In the genomic region with DNA sequence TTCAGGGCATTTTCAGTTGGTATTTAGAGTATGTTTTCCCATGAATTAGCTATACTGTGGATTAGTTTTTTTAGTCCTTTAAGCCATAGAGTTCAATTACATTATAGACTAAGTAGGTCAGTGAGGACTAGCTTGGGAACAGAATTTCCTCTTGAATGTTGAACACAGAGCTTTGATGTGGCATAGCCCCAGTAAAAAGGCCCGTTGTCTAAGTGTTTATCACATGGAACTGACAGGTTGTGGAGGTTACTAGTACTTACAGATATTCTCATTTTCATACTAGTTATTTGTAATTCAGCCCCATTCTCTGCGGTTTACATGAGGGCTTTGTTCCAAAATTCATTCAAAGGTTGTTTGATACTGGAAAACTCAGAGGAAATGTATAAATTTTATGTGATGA, we compare ENCODE assay signal across 26 cellular contexts. TPM values are rescaled to one million over a fixed set of nuclear protein-coding genes. Genes with fewer than 3 reads are reported as not detected.
DNase-seq lines count a peak whose midpoint lies in the region; ATAC-seq, FAIRE-seq and TF ChIP-seq lines count a peak whose summit lies in the region.
"Had no signal": no experiment of that assay in that cellular context is flagged by ENCODE, and none has a peak within 500 bp of the region (broad histone marks: within the 10 kb centered on the region; RNA-seq: fewer than 3 reads in every experiment).

No MANE protein-coding gene starts in this region.

- H3K27ac Mint-ChIP-seq in activated T-cell treated with anti-CD3 and anti-CD28 coated beads, Interleukin-2, amount 50 U/mL, for 24 hours, result peak overlapping the region; percentile 8
- H3K27ac Mint-ChIP-seq in activated T-helper 1 cell treated with anti-CD3 and anti-CD28 coated beads, Interleukin-12 subunit alpha, Interleukin-12 subunit beta, Interleukin-2, Interleukin-4 antibody, amounts not matched to agents 30 ng/mL and 10 ng/mL and 1 ng/mL, durations not matched to agents 14 hours and 24 hours and 36 hours, result peak overlapping the region; percentile 7
- H3K27ac Mint-ChIP-seq: T-helper 2 cell treated with Interferon-gamma antibody and Interleukin-4, amounts not matched to agents 5 μg/mL and 100 μg/mL, for 36 hours had no signal

- no peak overlapping the region for H3K4me3 Mint-ChIP-seq in activated T-cell treated with anti-CD3 and anti-CD28 coated beads, Interleukin-2, amount 50 U/mL, for 24 hours
- H3K4me3 Mint-ChIP-seq in activated T-helper 1 cell treated with anti-CD3 and anti-CD28 coated beads, Interleukin-12 subunit alpha, Interleukin-12 subunit beta, Interleukin-2, Interleukin-4 antibody, amounts not matched to agents 30 ng/mL and 10 ng/mL and 1 ng/mL, durations not matched to agents 14 hours and 24 hours and 36 hours, result no peak overlapping the region
- H3K4me3 Mint-ChIP-seq: central memory CD8-positive, alpha-beta T cell; T-helper 2 cell treated with Interferon-gamma antibody and Interleukin-4, amounts not matched to agents 5 μg/mL and 100 μg/mL, for 36 hours had no signal

- H3K27me3 ChIP-seq in DOHH2 (ENCODE audit: control insufficient read depth, low read length), result no peaks in the 10 kb centered on the region
- H3K27me3 ChIP-seq: esophagus squamous epithelium, heart right ventricle, right atrium auricular region, spleen had no signal

- H3K9me3 Mint-ChIP-seq in activated T-cell treated with anti-CD3 and anti-CD28 coated beads, Interleukin-2, amount 50 U/mL, for 24 hours, result no peaks in the 10 kb centered on the region
- H3K9me3 Mint-ChIP-seq in activated T-helper 1 cell treated with anti-CD3 and anti-CD28 coated beads, Interleukin-12 subunit alpha, Interleukin-12 subunit beta, Interleukin-2, Interleukin-4 antibody, amounts not matched to agents 30 ng/mL and 10 ng/mL and 1 ng/mL, durations not matched to agents 14 hours and 24 hours and 36 hours, result no peaks in the 10 kb centered on the region
- H3K9me3 Mint-ChIP-seq: central memory CD8-positive, alpha-beta T cell; T-helper 2 cell treated with Interferon-gamma antibody and Interleukin-4, amounts not matched to agents 5 μg/mL and 100 μg/mL, for 36 hours had no signal

- intact Hi-C loops in activated T-helper 1 cell treated with anti-CD3 and anti-CD28 coated beads, Interleukin-12 subunit alpha, Interleukin-12 subunit beta, Interleukin-2, Interleukin-4 antibody, amounts not matched to agents 30 ng/mL and 10 ng/mL and 1 ng/mL, durations not matched to agents 14 hours and 24 hours and 36 hours (cut with micrococcal nuclease), result loop anchor here (1.0 kb wide), 1 partner anchor 9 kb away; no protein-coding TSS in a partner anchor

- peaks cover 28% of the 10 kb centered on the region for H3K36me3 ChIP-seq in DOHH2 (ENCODE audit: control insufficient read depth, low read length)

- no peaks in the 10 kb centered on the region for H3K9me2 ChIP-seq in DOHH2 (replicated peaks; ENCODE audit: control insufficient read depth, low read length)

- H3K4me2 ChIP-seq in DOHH2 (ENCODE audit: low read length), result peak overlapping the region; percentile 5; the same call in 1 of the 2 replicates

- H3K4me3 ChIP-seq in DOHH2 (ENCODE audit: low read length), result no peak overlapping the region
- H3K4me3 ChIP-seq: esophagus squamous epithelium, heart right ventricle, right atrium auricular region, spleen had no signal

- no peaks in the 10 kb centered on the region for H3K27me3 Mint-ChIP-seq in activated T-cell treated with anti-CD3 and anti-CD28 coated beads, Interleukin-2, amount 50 U/mL, for 24 hours
- no peaks in the 10 kb centered on the region for H3K27me3 Mint-ChIP-seq in activated T-helper 1 cell treated with anti-CD3 and anti-CD28 coated beads, Interleukin-12 subunit alpha, Interleukin-12 subunit beta, Interleukin-2, Interleukin-4 antibody, amounts not matched to agents 30 ng/mL and 10 ng/mL and 1 ng/mL, durations not matched to agents 14 hours and 24 hours and 36 hours (ENCODE audit: insufficient read depth)
- H3K27me3 Mint-ChIP-seq: central memory CD8-positive, alpha-beta T cell had no signal

- ATAC-seq in stimulated activated naive CD8-positive, alpha-beta T cell treated with anti-CD3 and anti-CD28 coated beads, Interleukin-15, Interleukin-2, amounts not matched to agents 100 U/mL and 50 U/mL, for 24 hours, result peak; percentile 83
- ATAC-seq: heart right ventricle, SK-N-SH treated with all-trans-retinoic acid at 6 μM for 48 hours had no signal

- no peak for DNase-seq in activated T-cell treated with anti-CD3 and anti-CD28 coated beads, Interleukin-2, amount 50 U/mL, for 24 hours
- no peak for DNase-seq in activated T-cell treated with anti-CD3 and anti-CD28 coated beads, Interleukin-2, amount 50 U/mL, for 48 hours
- DNase-seq in activated T-helper 1 cell treated with anti-CD3 and anti-CD28 coated beads, Interleukin-12 subunit alpha, Interleukin-12 subunit beta, Interleukin-2, Interleukin-4 antibody, amounts not matched to agents 30 ng/mL and 10 ng/mL and 1 ng/mL, durations not matched to agents 14 hours and 24 hours and 36 hours (ENCODE audit: low spot score), result no peak
- DNase-seq in stimulated activated naive CD8-positive, alpha-beta T cell treated with anti-CD3 and anti-CD28 coated beads, Interleukin-15, Interleukin-2, amounts not matched to agents 100 U/mL and 50 U/mL, for 24 hours, result no peak
- DNase-seq in DMS79 (lab: John Stamatoyannopoulos, UW), result no peak
- DNase-seq in activated gamma-delta T cell treated with Interleukin-2 at 50 U/mL for 16 hours, result no peak
- DNase-seq in GM19239 (ENCODE audit: insufficient read length, low spot score), result no peak
- DNase-seq: activated CD4-positive, alpha-beta T cell treated with anti-CD3 and anti-CD28 coated beads for 4 hours; COR-L47; dermis blood vessel endothelial cell; DMS79 treated with DMSO at 0.1 percent for 48 hours; esophagus squamous epithelium; foreskin melanocyte; heart right ventricle; Kasumi-1; NCI-H510A; spleen; stimulated activated CD4-positive, alpha-beta T cell treated with anti-CD3 and anti-CD28 coated beads, Interleukin-2, amount 100 ng/mL, for 48 hours had no signal

- H3K4me1 ChIP-seq in DOHH2 (ENCODE audit: control insufficient read depth, low read length), result peaks cover 43% of the 10 kb centered on the region

- H3K4me1 Mint-ChIP-seq in activated T-cell treated with anti-CD3 and anti-CD28 coated beads, Interleukin-2, amount 50 U/mL, for 24 hours (ENCODE audit: low read depth), result peaks cover 49% of the 10 kb centered on the region
- H3K4me1 Mint-ChIP-seq in activated T-helper 1 cell treated with anti-CD3 and anti-CD28 coated beads, Interleukin-12 subunit alpha, Interleukin-12 subunit beta, Interleukin-2, Interleukin-4 antibody, amounts not matched to agents 30 ng/mL and 10 ng/mL and 1 ng/mL, durations not matched to agents 14 hours and 24 hours and 36 hours (ENCODE audit: low read depth), result peaks cover 52% of the 10 kb centered on the region

- H3K79me2 ChIP-seq in DOHH2 (ENCODE audit: control insufficient read depth, low read length), result peaks cover 73% of the 10 kb centered on the region

- no peak for TF ChIP-seq CTCF in DOHH2 (IDR thresholded peaks at IDR 0.05; ENCODE audit: low read depth, low read length, poor library complexity, severe bottlenecking)

- peaks cover 14% of the 10 kb centered on the region; the same call in 1 of the 2 replicates for H4K20me1 ChIP-seq in DOHH2 (ENCODE audit: control insufficient read depth, insufficient read depth, low read depth, low read length)

- peaks cover 3% of the 10 kb centered on the region; the same call in 1 of the 2 replicates for H3F3A ChIP-seq in DOHH2 (ENCODE audit: control insufficient read depth, insufficient read depth)

- H3K36me3 Mint-ChIP-seq in activated T-cell treated with anti-CD3 and anti-CD28 coated beads, Interleukin-2, amount 50 U/mL, for 24 hours (ENCODE audit: low read depth), result peaks cover 25% of the 10 kb centered on the region
- peaks cover 17% of the 10 kb centered on the region for H3K36me3 Mint-ChIP-seq in activated T-helper 1 cell treated with anti-CD3 and anti-CD28 coated beads, Interleukin-12 subunit alpha, Interleukin-12 subunit beta, Interleukin-2, Interleukin-4 antibody, amounts not matched to agents 30 ng/mL and 10 ng/mL and 1 ng/mL, durations not matched to agents 14 hours and 24 hours and 36 hours (ENCODE audit: low read depth)

- no peak overlapping the region for H3K27ac ChIP-seq in DOHH2 (ENCODE audit: low read depth, low read length)
- H3K27ac ChIP-seq: esophagus squamous epithelium, heart right ventricle, parathyroid adenoma, right atrium auricular region, spleen had no signal

- no peaks in the 10 kb centered on the region for H3K9me3 ChIP-seq in DOHH2 (ENCODE audit: control insufficient read depth, insufficient read depth, low read length)
- H3K9me3 ChIP-seq: esophagus squamous epithelium, heart right ventricle, right atrium auricular region, spleen had no signal

- FAIRE-seq in GM19239 (lab: Jason Lieb, UNC), result no peak
- FAIRE-seq: endometrium, urothelium cell line had no signal

RNA-seq across cellular contexts. Expression of a gene that starts 6.2 kb away (rescaled TPM):
- total RNA-seq in activated T-helper 1 cell treated with anti-CD3 and anti-CD28 coated beads, Interleukin-12 subunit alpha, Interleukin-12 subunit beta, Interleukin-2, Interleukin-4 antibody, amounts not matched to agents 30 ng/mL and 10 ng/mL and 1 ng/mL, durations not matched to agents 14 hours and 24 hours and 36 hours, result 31.3 and 34.6 TPM in 2 replicates
